ENCODE assay signal across 9 cellular contexts in the genomic region with DNA sequence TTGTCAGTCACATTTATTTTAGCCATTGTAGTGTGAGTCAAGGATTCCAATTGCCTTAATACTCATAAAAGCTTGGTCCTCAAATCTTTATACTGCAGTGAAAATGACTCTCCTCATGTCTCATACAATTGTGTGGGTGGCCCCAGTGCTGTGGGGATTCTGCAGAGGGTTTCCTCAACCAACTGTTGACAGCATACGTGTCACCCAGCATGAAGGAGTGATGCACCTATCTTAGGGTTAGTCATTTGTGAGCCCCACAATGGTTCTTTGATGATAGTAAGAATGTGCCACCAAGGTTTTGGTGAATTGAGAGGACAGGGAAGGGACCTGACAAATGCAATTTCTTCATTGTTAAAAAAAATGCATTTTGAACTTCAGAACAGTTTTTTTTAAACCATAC.
"Had no signal": no experiment of that assay in that cellular context is flagged by ENCODE, and none has a peak within 500 bp of the region (broad histone marks: within the 10 kb centered on the region; RNA-seq: fewer than 3 reads in every experiment).

No MANE protein-coding gene starts in this region.

- H3K4me2 ChIP-seq: KMS-11 had no signal

- FAIRE-seq: H54 had no signal

- H3K27ac Mint-ChIP-seq: H9 had no signal

- H3K27ac ChIP-seq: GM23248, HL-60, KMS-11 had no signal

- H3K4me3 ChIP-seq: GM23248 had no signal

- H3K4me1 Mint-ChIP-seq: H9 had no signal

- H2AFZ ChIP-seq: GM23248 had no signal

- DNase-seq: GM23248, GOT3, H9, HCEC 1CT, IMR-90, KBM-7 had no signal

- H3K9ac ChIP-seq: GM23248, KMS-11 had no signal

- H3K4me3 Mint-ChIP-seq: H9 had no signal
